ENCODE assay signal across 1 cellular context in the genomic region with DNA sequence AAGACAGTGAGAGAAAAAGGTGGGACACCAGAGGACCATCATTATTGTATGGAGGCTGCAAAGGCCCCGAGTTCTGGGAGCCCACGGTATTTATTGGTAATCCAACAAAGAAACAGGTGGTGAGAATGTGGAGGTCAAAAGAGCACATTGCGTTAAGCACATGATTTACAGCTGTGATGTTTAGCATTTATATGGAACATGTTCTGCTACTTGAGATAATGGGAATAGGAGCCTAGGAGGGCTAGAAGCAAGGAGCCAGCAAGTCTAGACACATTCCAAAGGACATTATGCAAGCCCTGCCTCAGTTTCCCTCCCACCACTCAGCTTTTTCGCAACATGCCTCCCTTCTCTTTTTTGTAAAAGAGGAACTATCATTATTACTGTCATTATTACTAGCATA.
TF ChIP-seq lines count a peak whose summit lies in the region.
"Not testable (repeated sequence)": the region's sequence is repeated elsewhere in the genome, so short reads cannot be mapped to it uniquely, and the experiment has no call there.

No MANE protein-coding gene starts in this region.

TF ChIP-seq in HepG2, 621 proteins besides CTCF, POLR2A, EP300 and RAD21:
- TF ChIP-seq NR2F6 (IDR thresholded peaks at IDR 0.05): 0 out of 2 replicates have a peak, but pooled peaks have one; percentile 22
- TF ChIP-seq NR2F6 (CRISPR knock-in tag; IDR thresholded peaks at IDR 0.05): not testable (repeated sequence)
